13 cellular contexts compared by ENCODE assay signal in the genomic region with DNA sequence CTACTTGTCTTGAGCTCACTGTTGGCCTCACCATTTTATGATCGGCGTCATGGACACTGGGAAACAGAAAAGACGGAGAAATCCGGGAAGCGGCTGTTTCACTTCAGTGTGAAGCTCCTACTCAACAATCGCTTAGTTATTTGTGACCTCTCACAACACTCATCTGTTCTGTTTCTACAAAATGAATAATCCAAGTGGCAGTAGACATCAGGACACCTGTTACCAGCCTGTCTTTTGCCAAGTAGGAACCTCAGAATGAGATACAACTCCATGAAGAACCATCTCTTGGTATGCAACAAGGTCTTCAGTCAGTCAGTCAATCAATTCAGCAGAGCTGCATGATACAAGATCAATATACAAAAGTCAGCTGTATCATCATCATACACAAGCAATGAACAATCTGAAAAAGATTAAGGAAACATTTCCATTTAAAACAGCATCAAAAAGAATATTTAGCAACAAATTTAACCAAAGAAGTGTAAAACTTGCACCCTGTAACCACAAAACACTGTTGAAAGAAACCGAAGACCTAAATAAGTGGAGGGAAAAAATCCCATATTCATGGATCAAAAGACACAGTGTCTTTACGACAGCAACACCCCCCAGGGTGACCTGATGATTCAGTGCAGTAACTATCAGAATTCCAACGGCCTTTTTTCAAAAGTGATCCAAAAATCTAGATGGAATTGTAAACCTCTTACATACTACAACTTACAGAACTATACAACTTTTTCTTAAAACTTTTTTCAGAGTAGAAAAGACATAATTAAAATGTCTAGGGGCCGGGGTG.
A peak's percentile ranks its signal among the peaks of the same experiment; 100 is the strongest.
DNase-seq lines count a peak whose midpoint lies in the region; ATAC-seq and TF ChIP-seq lines count a peak whose summit lies in the region.
"Had no signal": no experiment of that assay in that cellular context is flagged by ENCODE, and none has a peak within 500 bp of the region (broad histone marks: within the 10 kb centered on the region; RNA-seq: fewer than 3 reads in every experiment).

No MANE protein-coding gene starts in this region.

- H3K27ac Mint-ChIP-seq in H9, result peak overlapping the region in 2 of 3 experiments; percentile 1 to 56; a peak in 2 of 7 replicates
- peak overlapping the region; percentile 51 for H3K27ac Mint-ChIP-seq in activated naive CD8-positive, alpha-beta T cell treated with anti-CD3 and anti-CD28 coated beads, Interleukin-2, amount 10 ng/mL, durations not matched to agents 7 days and 5 days
- peak overlapping the region in 8 of 9 donors; percentile 26 to 77 (median 56) for H3K27ac Mint-ChIP-seq in naive thymus-derived CD4-positive, alpha-beta T cell

- no peak overlapping the region for H3K18ac ChIP-seq in H9 (ENCODE audit: insufficient read length, low read depth, low read length)

- no peak overlapping the region for H2BK12ac ChIP-seq in H9 (ENCODE audit: insufficient read length, low read depth, low read length)

- H3K27me3 Mint-ChIP-seq in H9 (ENCODE audit: low read depth), result no peaks in the 10 kb centered on the region
- no peaks in the 10 kb centered on the region for H3K27me3 Mint-ChIP-seq in activated naive CD8-positive, alpha-beta T cell treated with anti-CD3 and anti-CD28 coated beads, Interleukin-2, amount 10 ng/mL, durations not matched to agents 7 days and 5 days
- H3K27me3 Mint-ChIP-seq in naive thymus-derived CD4-positive, alpha-beta T cell, result no peaks in the 10 kb centered on the region

- H3K9me3 Mint-ChIP-seq in H9, result 0 out of 5 replicates have a peak, but pooled peaks cover 0 to 3% of the 10 kb centered on the region in 2 experiments
- H3K9me3 Mint-ChIP-seq in activated naive CD8-positive, alpha-beta T cell treated with anti-CD3 and anti-CD28 coated beads, Interleukin-2, amount 10 ng/mL, durations not matched to agents 7 days and 5 days, result no peaks in the 10 kb centered on the region
- no peaks in the 10 kb centered on the region for H3K9me3 Mint-ChIP-seq in naive thymus-derived CD4-positive, alpha-beta T cell

- no peak for TF ChIP-seq CTCF in H9 (conservative IDR thresholded peaks at IDR 0.05)

- no peak overlapping the region for H4K5ac ChIP-seq in H9 (ENCODE audit: insufficient read length, low read depth, low read length)

- H3K79me2 ChIP-seq in H9 (ENCODE audit: insufficient read depth, low read length), result peaks cover 70% of the 10 kb centered on the region

- H3K36me3 Mint-ChIP-seq in H9 (ENCODE audit: insufficient read depth in 1 of 3, low read depth in 3 of 3), result peaks cover 0 to 7% (median 0%) of the 10 kb centered on the region in 3 experiments; a peak in 5 of 7 replicates
- peaks cover 14% of the 10 kb centered on the region for H3K36me3 Mint-ChIP-seq in activated naive CD8-positive, alpha-beta T cell treated with anti-CD3 and anti-CD28 coated beads, Interleukin-2, amount 10 ng/mL, durations not matched to agents 7 days and 5 days
- peaks cover 0 to 13% (median 4%) of the 10 kb centered on the region in 5 donors for H3K36me3 Mint-ChIP-seq in naive thymus-derived CD4-positive, alpha-beta T cell

- no peak overlapping the region for H4K8ac ChIP-seq in H9 (replicated peaks; ENCODE audit: insufficient read length, low read depth, low read length)

- CTCF ChIA-PET in naive thymus-derived CD4-positive, alpha-beta T cell (lab: Charles Lee), result interaction anchor here (1.0 to 1.3 kb wide), 3 partner anchors 9 to 118 kb away, joined by 3 to 9 read pairs (median 4); no protein-coding TSS in a partner anchor

- no peak overlapping the region for H2BK120ac ChIP-seq in H9 (ENCODE audit: low read depth, low read length, poor library complexity, severe bottlenecking)

- no peak overlapping the region for H3K56ac ChIP-seq in H9 (ENCODE audit: insufficient read length, low read depth, low read length)

- peaks cover 90% of the 10 kb centered on the region for H4K20me1 ChIP-seq in BLaER1
- H4K20me1 ChIP-seq in H9 (ENCODE audit: control insufficient read depth, insufficient read depth, insufficient read length), result no peaks in the 10 kb centered on the region

- WGBS in H9 (ENCODE audit: extremely low coverage, insufficient read length, low lambda C conversion rate), result no CpG with 5 or more reads among the region's 10 CpGs

- peaks cover 39% of the 10 kb centered on the region for H3K36me3 ChIP-seq in BLaER1
- peaks cover 0 to 8% (median 0%) of the 10 kb centered on the region in 3 experiments for H3K36me3 ChIP-seq in naive thymus-derived CD4-positive, alpha-beta T cell (ENCODE audit: control insufficient read depth in 2 of 3, insufficient read depth in 3 of 3, low read length in 3 of 3)
- H3K36me3 ChIP-seq: sigmoid colon had no signal

- H2BK5ac ChIP-seq in H9 (ENCODE audit: insufficient read length, low read length), result no peak overlapping the region

- H3K4me2 ChIP-seq in BLaER1 (peak overlapping the region; percentile 85), H9 (ENCODE audit: insufficient read depth, insufficient read length, low read length) (no peak overlapping the region)

- H3K4me1 ChIP-seq in BLaER1 (peaks cover 86% of the 10 kb centered on the region), H9 (ENCODE audit: insufficient read depth, low read length) (peaks cover 8% of the 10 kb centered on the region; the same call in 1 of the 2 replicates)
- H3K4me1 ChIP-seq in naive thymus-derived CD4-positive, alpha-beta T cell (ENCODE audit: control insufficient read depth in 2 of 2, insufficient read depth in 2 of 2, low read length in 2 of 2), result peaks cover 55 to 57% of the 10 kb centered on the region in 2 donors

- H2AFZ ChIP-seq in H9 (ENCODE audit: low read length), result no peak overlapping the region

- no peak overlapping the region for H3K4me3 Mint-ChIP-seq in H9
- H3K4me3 Mint-ChIP-seq in activated naive CD8-positive, alpha-beta T cell treated with anti-CD3 and anti-CD28 coated beads, Interleukin-2, amount 10 ng/mL, durations not matched to agents 7 days and 5 days, result no peak overlapping the region
- peak overlapping the region in 8 of 10 donors; percentile 2 to 63 (median 33) for H3K4me3 Mint-ChIP-seq in naive thymus-derived CD4-positive, alpha-beta T cell

- H2BK20ac ChIP-seq in H9 (ENCODE audit: low read depth, low read length, poor library complexity, severe bottlenecking), result no peak overlapping the region

- no peak for ATAC-seq in activated naive CD8-positive, alpha-beta T cell treated with anti-CD3 and anti-CD28 coated beads, Interleukin-2, amount 10 ng/mL, durations not matched to agents 7 days and 5 days (ENCODE audit: low read depth)
- no peak for ATAC-seq in naive thymus-derived CD4-positive, alpha-beta T cell
- ATAC-seq in GM18861 (IDR thresholded peaks at IDR 0.05; ENCODE audit: unreplicated experiment) (no peak), HG03039 (IDR thresholded peaks at IDR 0.05; ENCODE audit: unreplicated experiment) (no peak), HG02884 (IDR thresholded peaks at IDR 0.05; ENCODE audit: unreplicated experiment) (no peak)

- no peak overlapping the region; the same call in 1 of the 2 replicates for H3K9ac ChIP-seq in BLaER1
- H3K9ac ChIP-seq in H9 (ENCODE audit: extremely low read depth, insufficient read length, low read length), result no peak overlapping the region

- no peak overlapping the region for H3K23ac ChIP-seq in H9 (ENCODE audit: insufficient read length, low read depth, low read length)

- H4K91ac ChIP-seq in H9 (ENCODE audit: insufficient read length, low read depth, low read length), result no peak overlapping the region

- peaks cover 5% of the 10 kb centered on the region for H3K79me1 ChIP-seq in H9 (ENCODE audit: insufficient read depth, low read depth, low read length, poor library complexity, severe bottlenecking)

- peaks cover 41 to 46% of the 10 kb centered on the region in 2 experiments for H3K4me1 Mint-ChIP-seq in H9
- peaks cover 51% of the 10 kb centered on the region for H3K4me1 Mint-ChIP-seq in activated naive CD8-positive, alpha-beta T cell treated with anti-CD3 and anti-CD28 coated beads, Interleukin-2, amount 10 ng/mL, durations not matched to agents 7 days and 5 days
- H3K4me1 Mint-ChIP-seq in naive thymus-derived CD4-positive, alpha-beta T cell, result peaks cover 51 to 60% (median 55%) of the 10 kb centered on the region in 7 donors

- no peak overlapping the region for H3K4me3 ChIP-seq in BLaER1
- no peak overlapping the region for H3K4me3 ChIP-seq in naive thymus-derived CD4-positive, alpha-beta T cell (ENCODE audit: low read length)
- H3K4me3 ChIP-seq: sigmoid colon had no signal

- intact Hi-C loops in naive thymus-derived CD4-positive, alpha-beta T cell (cut with micrococcal nuclease), result no loop called here

- H2BK15ac ChIP-seq in H9 (ENCODE audit: low read depth, low read length), result no peak overlapping the region

- no peak overlapping the region for H2AK5ac ChIP-seq in H9 (ENCODE audit: insufficient read length, low read length)

- H3K23me2 ChIP-seq in H9 (ENCODE audit: insufficient read length, low read depth, low read length, poor library complexity, severe bottlenecking), result no peaks in the 10 kb centered on the region

- no peak overlapping the region for H3T11ph ChIP-seq in H9 (ENCODE audit: low read length)

- no peak for DNase-seq in H9
- no peak for DNase-seq in activated naive CD8-positive, alpha-beta T cell treated with anti-CD3 and anti-CD28 coated beads, Interleukin-2, amount 10 ng/mL, durations not matched to agents 7 days and 5 days
- no peak for DNase-seq in naive thymus-derived CD4-positive, alpha-beta T cell
- no peak for DNase-seq in stimulated activated naive CD4-positive, alpha-beta T cell treated with Interleukin-2 at 50 U/mL for 16 hours (lab: John Stamatoyannopoulos, UW)
- DNase-seq: kidney, NCI-H1092 treated with DMSO at 0.1 percent for 48 hours, NCI-H510A treated with DMSO at 0.1 percent for 48 hours, sigmoid colon had no signal

- no peak overlapping the region for H3K14ac ChIP-seq in H9 (ENCODE audit: insufficient read depth, low read length)

- H3K27ac ChIP-seq in BLaER1, result no peak overlapping the region
- no peak overlapping the region for H3K27ac ChIP-seq in H9 (ENCODE audit: insufficient read length, low read depth, low read length)
- H3K27ac ChIP-seq in naive thymus-derived CD4-positive, alpha-beta T cell (ENCODE audit: low read depth, low read length), result no peak overlapping the region
- H3K27ac ChIP-seq: C4-2B, sigmoid colon had no signal

- no peaks in the 10 kb centered on the region for H3K27me3 ChIP-seq in BLaER1
- H3K27me3 ChIP-seq in H9 (ENCODE audit: insufficient read depth, low read length), result no peaks in the 10 kb centered on the region
- H3K27me3 ChIP-seq in naive thymus-derived CD4-positive, alpha-beta T cell (ENCODE audit: control insufficient read depth in 2 of 2, insufficient read depth in 2 of 2, low read length in 2 of 2), result no peaks in the 10 kb centered on the region
- H3K27me3 ChIP-seq: sigmoid colon had no signal

- POLR2A ChIA-PET in activated naive CD8-positive, alpha-beta T cell treated with anti-CD3 and anti-CD28 coated beads, Interleukin-2, amount 10 ng/mL, durations not matched to agents 7 days and 5 days (lab: Charles Lee), result no interaction called here
- POLR2A ChIA-PET in naive thymus-derived CD4-positive, alpha-beta T cell (lab: Charles Lee), result interaction anchor here (0.7 to 1.5 kb wide), 4 partner anchors 17 to 55 kb away, joined by 3 to 6 read pairs (median 4); no protein-coding TSS in a partner anchor

- no peak overlapping the region for H3K4ac ChIP-seq in H9 (ENCODE audit: low read depth, low read length)

- H3K9me3 ChIP-seq in BLaER1 (no peaks in the 10 kb centered on the region), H9 (ENCODE audit: control insufficient read depth, low read depth, low read length) (no peaks in the 10 kb centered on the region)
- H3K9me3 ChIP-seq in naive thymus-derived CD4-positive, alpha-beta T cell (ENCODE audit: control insufficient read depth in 2 of 3, low read length in 3 of 3), result no peaks in the 10 kb centered on the region
- H3K9me3 ChIP-seq: sigmoid colon had no signal

Comparison
In these comparisons a context has a peak if more than half of its experiments do, and no peak if none do; other contexts are left out.
1. H3K4me3 Mint-ChIP-seq: peak in naive thymus-derived CD4-positive, alpha-beta T cell (8 of 10); none in H9 (0 of 2) and activated naive CD8-positive, alpha-beta T cell treated with anti-CD3 and anti-CD28 coated beads, Interleukin-2, amount 10 ng/mL, durations not matched to agents 7 days and 5 days (single experiment).
2. Peak in every context shown above with its lines, with median percentiles within 50 percentile points of each other: H3K27ac Mint-ChIP-seq.